ENCODE assay signal across 8 cellular contexts in the genomic region with DNA sequence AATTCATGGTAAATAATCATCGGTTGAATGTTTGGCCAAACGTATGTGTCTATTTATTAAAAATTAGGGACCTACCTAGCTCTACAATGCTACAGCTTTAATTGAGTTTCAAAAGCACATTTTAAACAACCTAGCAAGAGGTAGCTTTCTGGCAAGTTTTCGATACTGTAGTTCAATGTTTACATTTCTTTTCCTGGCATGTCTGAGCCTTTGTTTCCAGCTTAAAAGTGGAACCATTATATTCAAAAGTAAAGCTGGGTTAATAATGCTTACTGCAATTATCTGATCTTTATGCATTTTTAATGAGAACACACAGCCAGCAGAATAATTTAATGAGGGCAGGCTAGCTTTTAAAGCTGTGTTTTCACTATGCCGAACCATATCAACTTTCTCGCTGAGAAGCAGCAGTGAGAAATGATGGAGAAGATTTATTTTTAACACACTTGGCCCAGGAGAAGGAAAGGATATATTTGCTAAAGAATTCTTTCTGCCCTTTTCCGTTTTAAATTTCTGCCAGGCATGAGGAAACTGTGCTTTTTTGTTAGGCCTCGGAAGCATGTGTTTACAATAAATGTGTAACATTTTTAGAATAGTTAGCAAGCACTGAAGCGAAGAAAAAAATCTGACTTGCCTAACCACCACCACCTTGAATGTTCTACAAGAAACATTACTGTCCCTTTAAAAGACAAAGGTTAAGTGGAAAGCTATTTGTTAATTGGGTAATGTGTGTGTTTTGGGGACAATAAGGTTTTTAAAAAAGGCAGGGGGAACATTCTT. TPM values are rescaled to one million over a fixed set of nuclear protein-coding genes. Genes with fewer than 3 reads are reported as not detected.
DNase-seq lines count a peak whose midpoint lies in the region; ATAC-seq and TF ChIP-seq lines count a peak whose summit lies in the region.

No MANE protein-coding gene starts in this region.

- TF ChIP-seq POLR2A in lower leg skin (IDR thresholded peaks at IDR 0.05): no peak

- in situ Hi-C loops in astrocyte of the cerebellum (cut with HindIII; ENCODE audit: low sequenced_read_pairs): no loop called here

- no peaks in the 10 kb centered on the region for H3K9me3 Mint-ChIP-seq in CD4-positive, CD25-positive, alpha-beta regulatory T cell
- no peaks in the 10 kb centered on the region for H3K9me3 Mint-ChIP-seq in type B pancreatic cell

- 0 to 1% methylated on average over 8 of the region's 8 CpGs for WGBS in lower leg skin, 2 donors

- peak overlapping the region; percentile 89 to 96 (median 94) for H3K4me3 Mint-ChIP-seq in CD4-positive, CD25-positive, alpha-beta regulatory T cell
- peak overlapping the region; percentile 98 for H3K4me3 Mint-ChIP-seq in type B pancreatic cell

- no peak overlapping the region for H3K9ac ChIP-seq in HUES6 (ENCODE audit: low read length)

- peak overlapping the region; percentile 83 for H3K27ac ChIP-seq in CD4-positive, CD25-positive, alpha-beta regulatory T cell (ENCODE audit: insufficient read depth, low read length, poor library complexity, severe bottlenecking)
- no peak overlapping the region for H3K27ac ChIP-seq in HUES6 (ENCODE audit: low read depth, low read length)

- no peaks in the 10 kb centered on the region for H3K27me3 ChIP-seq in CD4-positive, CD25-positive, alpha-beta regulatory T cell (ENCODE audit: control insufficient read depth, insufficient read depth, low read length)
- peaks cover 96% of the 10 kb centered on the region for H3K27me3 ChIP-seq in HUES6 (ENCODE audit: control insufficient read depth, insufficient read depth, low read length)

- H3K4me3 ChIP-seq in CD4-positive, CD25-positive, alpha-beta regulatory T cell (ENCODE audit: low read depth, low read length): peak overlapping the region; percentile 96
- H3K4me3 ChIP-seq in HUES6 (ENCODE audit: low read depth, low read length) (peak overlapping the region; percentile 57; the same call in 1 of the 2 replicates), astrocyte of the cerebellum (ENCODE audit: low read depth, low read length) (peak overlapping the region; percentile 82), lower leg skin (ENCODE audit: low read depth, poor library complexity, severe bottlenecking) (peak overlapping the region; percentile 37)

- peak overlapping the region; percentile 90 to 98 (median 97) for H3K27ac Mint-ChIP-seq in CD4-positive, CD25-positive, alpha-beta regulatory T cell
- H3K27ac Mint-ChIP-seq in type B pancreatic cell: peak overlapping the region; percentile 97

- peaks cover 25 to 51% (median 37%) of the 10 kb centered on the region in 4 donors for H3K4me1 Mint-ChIP-seq in CD4-positive, CD25-positive, alpha-beta regulatory T cell
- H3K4me1 Mint-ChIP-seq in type B pancreatic cell (ENCODE audit: unreplicated experiment): peaks cover 33% of the 10 kb centered on the region

- peak in 2 of 3 donors; percentile 20 to 23 for DNase-seq in CD4-positive, CD25-positive, alpha-beta regulatory T cell
- no peak for DNase-seq in astrocyte of the cerebellum (ENCODE audit: low read depth)
- DNase-seq in lower leg skin (ENCODE audit: low spot score in 2 of 2): no peak
- DNase-seq in type B pancreatic cell (ENCODE audit: extremely low spot score, unreplicated experiment): no peak
- no peak for DNase-seq in Ammon's horn (ENCODE audit: low spot score)
- no peak for DNase-seq in posterior vena cava (ENCODE audit: low spot score)
- DNase-seq in NOMO-1 treated with DMSO at 0.1 percent for 48 hours (lab: John Stamatoyannopoulos, UW; ENCODE audit: unreplicated experiment): no peak

- peaks cover 55% of the 10 kb centered on the region for H3K4me1 ChIP-seq in CD4-positive, CD25-positive, alpha-beta regulatory T cell (ENCODE audit: control insufficient read depth, insufficient read depth, low read length, poor library complexity, severe bottlenecking)
- H3K4me1 ChIP-seq in HUES6 (ENCODE audit: control insufficient read depth, insufficient read depth, low read length): peaks cover 18% of the 10 kb centered on the region

- intact Hi-C loops in lower leg skin (cut with DNase I; ENCODE audit: low total_unique reads): no loop called here
- intact Hi-C loops in posterior vena cava (cut with DNase I): loop anchor here (2.0 to 10.0 kb wide), 4 partner anchors 62 to 119 kb away; no protein-coding TSS in a partner anchor

- ATAC-seq in CD4-positive, CD25-positive, alpha-beta regulatory T cell (ENCODE audit: low read depth in 2 of 2): no peak

- no peak for TF ChIP-seq CTCF in astrocyte of the cerebellum (IDR thresholded peaks at IDR 0.05; ENCODE audit: low read depth, low read length, missing control alignments)
- TF ChIP-seq CTCF in lower leg skin (IDR thresholded peaks at IDR 0.05): no peak
- TF ChIP-seq CTCF in type B pancreatic cell (conservative IDR thresholded peaks at IDR 0.05): no peak

- H3K9me3 ChIP-seq in CD4-positive, CD25-positive, alpha-beta regulatory T cell (ENCODE audit: control insufficient read depth in 2 of 2, low read length in 2 of 2): no peaks in the 10 kb centered on the region
- no peaks in the 10 kb centered on the region for H3K9me3 ChIP-seq in HUES6 (ENCODE audit: control insufficient read depth, insufficient read depth, low read depth, low read length)

- no peaks in the 10 kb centered on the region for H3K36me3 Mint-ChIP-seq in CD4-positive, CD25-positive, alpha-beta regulatory T cell
- peaks cover 8% of the 10 kb centered on the region for H3K36me3 Mint-ChIP-seq in type B pancreatic cell

- H3K36me3 ChIP-seq in CD4-positive, CD25-positive, alpha-beta regulatory T cell (ENCODE audit: control insufficient read depth, insufficient read depth, low read length): no peaks in the 10 kb centered on the region
- H3K36me3 ChIP-seq in HUES6 (ENCODE audit: control insufficient read depth, insufficient read depth, low read length): no peaks in the 10 kb centered on the region

- no peaks in the 10 kb centered on the region for H3K27me3 Mint-ChIP-seq in CD4-positive, CD25-positive, alpha-beta regulatory T cell
- H3K27me3 Mint-ChIP-seq in type B pancreatic cell: no peaks in the 10 kb centered on the region

RNA-seq across cellular contexts. Expression of gene MBNL2, which starts 1.0 kb away (rescaled TPM):
- 37.2 TPM for total RNA-seq in CD4-positive, CD25-positive, alpha-beta regulatory T cell
- polyA plus RNA-seq in CD4-positive, CD25-positive, alpha-beta regulatory T cell: 10 to 100 TPM; 15.6 to 18.5 (median 16.7) TPM
- total RNA-seq in lower leg skin (10 to 100 TPM; 37.6 to 59.5 (median 45.4) TPM), type B pancreatic cell (ENCODE audit: low replicate concordance) (43.7 and 81.7 TPM in 2 replicates), posterior vena cava (100 to 1,000 TPM; 106 to 139 TPM)

Comparison
In these comparisons a context has a peak if more than half of its experiments do, and no peak if none do; other contexts are left out.
1. DNase-seq: peak in CD4-positive, CD25-positive, alpha-beta regulatory T cell (2 of 3); none in astrocyte of the cerebellum (single experiment), lower leg skin (0 of 2), type B pancreatic cell (single experiment), Ammon's horn (single experiment), posterior vena cava (single experiment) and NOMO-1 treated with DMSO at 0.1 percent for 48 hours (single experiment).
2. H3K4me3 ChIP-seq: peak in every context shown above with its lines; median percentile 96 in CD4-positive, CD25-positive, alpha-beta regulatory T cell; 82 in astrocyte of the cerebellum; 57 in HUES6; 37 in lower leg skin.